In the genomic region with DNA sequence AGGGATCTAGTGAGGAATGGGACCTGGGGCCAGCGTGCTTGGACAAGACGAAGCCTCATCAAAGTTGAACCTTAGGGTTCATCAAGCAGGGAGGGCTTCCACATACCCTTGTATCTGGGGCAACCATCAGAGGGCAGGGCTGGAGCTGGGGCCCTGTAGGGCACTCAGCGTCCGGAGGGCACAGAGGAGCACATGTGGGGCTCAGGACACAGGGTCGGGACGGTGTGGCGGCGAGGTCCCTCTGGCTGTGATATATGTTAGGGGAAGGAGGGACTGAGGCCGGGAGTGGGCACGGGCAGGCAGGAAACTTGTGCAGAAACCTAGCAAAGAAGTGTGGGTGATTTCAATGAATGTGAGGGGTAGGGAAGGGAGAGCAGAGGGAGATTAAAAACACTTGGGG, we compare ENCODE assay signal across 24 cellular contexts.
"Had no signal": no experiment of that assay in that cellular context is flagged by ENCODE, and none has a peak within 500 bp of the region (broad histone marks: within the 10 kb centered on the region; RNA-seq: fewer than 3 reads in every experiment).

No MANE protein-coding gene starts in this region.

- ATAC-seq: esophagus mucosa; gastrocnemius medialis; left lung; naive thymus-derived CD8-positive, alpha-beta T cell; psoas muscle; right cardiac atrium; stimulated activated naive B cell treated with anti-CD40 and anti-IgM and Interleukin-4, amounts not matched to agents 10 μg/mL and 1 μg/mL and 100 μg/mL, for 72 hours had no signal

- H3K9me3 ChIP-seq: gastrocnemius medialis, heart left ventricle, left lung, psoas muscle, sigmoid colon, stomach, thyroid gland had no signal

- H3K4me2 ChIP-seq: hepatocyte had no signal

- H2AFZ ChIP-seq: hepatocyte had no signal

- H3K36me3 ChIP-seq: gastrocnemius medialis, left lung, thyroid gland had no signal

- H3K4me1 Mint-ChIP-seq: naive thymus-derived CD8-positive, alpha-beta T cell; stimulated activated naive B cell treated with anti-CD40 and anti-IgM and Interleukin-4, amounts not matched to agents 10 μg/mL and 1 μg/mL and 100 μg/mL, for 72 hours had no signal

- H3K4me3 ChIP-seq: dorsolateral prefrontal cortex, gastrocnemius medialis, heart left ventricle, hepatocyte, left lung, psoas muscle, sigmoid colon, stomach, thyroid gland had no signal

- H3K4me3 Mint-ChIP-seq: naive thymus-derived CD8-positive, alpha-beta T cell; nephron progenitor cell; stimulated activated naive B cell treated with anti-CD40 and anti-IgM and Interleukin-4, amounts not matched to agents 10 μg/mL and 1 μg/mL and 100 μg/mL, for 72 hours had no signal

- H3K27me3 ChIP-seq: dorsolateral prefrontal cortex, gastrocnemius medialis, heart left ventricle, hepatocyte, left lung, sigmoid colon, stomach, thyroid gland had no signal

- H3K9me3 Mint-ChIP-seq: naive thymus-derived CD8-positive, alpha-beta T cell; nephron progenitor cell; stimulated activated naive B cell treated with anti-CD40 and anti-IgM and Interleukin-4, amounts not matched to agents 10 μg/mL and 1 μg/mL and 100 μg/mL, for 72 hours had no signal

- H3K27ac Mint-ChIP-seq: naive thymus-derived CD8-positive, alpha-beta T cell; nephron progenitor cell; stimulated activated naive B cell treated with anti-CD40 and anti-IgM and Interleukin-4, amounts not matched to agents 10 μg/mL and 1 μg/mL and 100 μg/mL, for 72 hours had no signal

- DNase-seq: central memory CD4-positive, alpha-beta T cell; dorsolateral prefrontal cortex; effector CD4-positive, alpha-beta T cell; foreskin fibroblast; gastrocnemius medialis; heart left ventricle; kidney; left lung; mesendoderm; midbrain; naive thymus-derived CD8-positive, alpha-beta T cell; nephron progenitor cell; psoas muscle; sigmoid colon; stimulated activated CD4-positive, alpha-beta T cell treated with anti-CD3 and anti-CD28 coated beads, Interleukin-2, amount 100 ng/mL, for 24 hours; stimulated activated CD4-positive, alpha-beta T cell treated with anti-CD3 and anti-CD28 coated beads, Interleukin-4, amount 100 ng/mL, for 24 hours; stimulated activated naive B cell treated with anti-CD40 and anti-IgM and Interleukin-4, amounts not matched to agents 10 μg/mL and 1 μg/mL and 100 μg/mL, for 72 hours; stomach; thyroid gland; trophoblast cell had no signal

- H3K27ac ChIP-seq: epithelial cell of prostate, gastrocnemius medialis, heart left ventricle, hepatocyte, left lung, psoas muscle, sigmoid colon, stomach, thyroid gland had no signal

- H3K4me1 ChIP-seq: gastrocnemius medialis, left lung, psoas muscle, thyroid gland had no signal
